Comparison of ENCODE assay signal across 8 cellular contexts in genomic region chr12:89225401-89225800, GRCh38.
DNase-seq lines count a peak whose midpoint lies in the region; ATAC-seq, FAIRE-seq and TF ChIP-seq lines count a peak whose summit lies in the region.

No MANE protein-coding gene starts in this region.

- H3K36me3 ChIP-seq in bronchial epithelial cell (ENCODE audit: control insufficient read depth, insufficient read depth, low read length) (no peaks in the 10 kb centered on the region), upper lobe of right lung (no peaks in the 10 kb centered on the region), MM.1S (replicated peaks; ENCODE audit: insufficient read depth, low read length) (no peaks in the 10 kb centered on the region)

- H3K79me2 ChIP-seq in MM.1S (ENCODE audit: low read length) = no peaks in the 10 kb centered on the region

- no peaks in the 10 kb centered on the region for H4K20me1 ChIP-seq in MM.1S (ENCODE audit: insufficient read depth, low read length)

- H3K4me1 ChIP-seq in upper lobe of right lung (peaks cover 11% of the 10 kb centered on the region), MM.1S (ENCODE audit: low read length) (peaks cover 6% of the 10 kb centered on the region; the same call in 1 of the 2 replicates)

- H2AFZ ChIP-seq in MM.1S (ENCODE audit: low read length) = no peak overlapping the region

- TF ChIP-seq CTCF in VCaP (conservative IDR thresholded peaks at IDR 0.05) (no peak), bronchial epithelial cell (IDR thresholded peaks at IDR 0.05; ENCODE audit: insufficient read depth, low read length, severe bottlenecking) (no peak), omental fat pad (IDR thresholded peaks at IDR 0.05) (no peak), upper lobe of right lung (IDR thresholded peaks at IDR 0.05) (no peak), MM.1S (IDR thresholded peaks at IDR 0.05; ENCODE audit: low read length) (no peak)

- DNase-seq in Daoy (ENCODE audit: low read depth) (peak; percentile 88), bronchial epithelial cell (ENCODE audit: low read depth) (peak; percentile 96), omental fat pad (ENCODE audit: low spot score) (no peak), upper lobe of right lung (peak; percentile 69), MM.1S (no peak)

- H3K27ac ChIP-seq in VCaP = peak overlapping the region; percentile 45
- H3K27ac ChIP-seq in upper lobe of right lung = peak overlapping the region; percentile 64
- no peak overlapping the region for H3K27ac ChIP-seq in MM.1S (ENCODE audit: low read length)

- peak; percentile 51 for ATAC-seq in HG03045 (IDR thresholded peaks at IDR 0.05; ENCODE audit: unreplicated experiment)
- peak; percentile 44 for ATAC-seq in omental fat pad (ENCODE audit: low FRiP score)
- ATAC-seq in upper lobe of right lung = peak; percentile 80
- no peak for ATAC-seq in HG03108 (IDR thresholded peaks at IDR 0.05; ENCODE audit: unreplicated experiment)

- H3K4me2 ChIP-seq in MM.1S (ENCODE audit: low read depth, low read length) = no peak overlapping the region

- H3F3A ChIP-seq in MM.1S (ENCODE audit: insufficient read depth, low read length) = no peaks in the 10 kb centered on the region

- no peaks in the 10 kb centered on the region for H3K27me3 ChIP-seq in bronchial epithelial cell (ENCODE audit: control insufficient read depth, insufficient read depth, low read length)
- no peaks in the 10 kb centered on the region for H3K27me3 ChIP-seq in upper lobe of right lung
- H3K27me3 ChIP-seq in MM.1S (replicated peaks; ENCODE audit: insufficient read depth, low read length) = no peaks in the 10 kb centered on the region

- intact Hi-C loops in upper lobe of right lung (cut with DNase I) = no loop called here

- no peak overlapping the region for H3K4me3 ChIP-seq in bronchial epithelial cell (ENCODE audit: low read depth, low read length)
- no peak overlapping the region for H3K4me3 ChIP-seq in upper lobe of right lung
- no peak overlapping the region for H3K4me3 ChIP-seq in MM.1S (ENCODE audit: low read length)

- H3K9me3 ChIP-seq in upper lobe of right lung (no peaks in the 10 kb centered on the region), MM.1S (replicated peaks; ENCODE audit: insufficient read depth, low read length) (no peaks in the 10 kb centered on the region)

- no peaks in the 10 kb centered on the region for H3K9me2 ChIP-seq in MM.1S (replicated peaks; ENCODE audit: insufficient read depth, low read length)

- FAIRE-seq in bronchial epithelial cell (lab: Jason Lieb, UNC) = peak; percentile 95

- H3K9ac ChIP-seq in MM.1S (ENCODE audit: low read length) = no peak overlapping the region

Comparison
In these comparisons a context has a peak if more than half of its experiments do, and no peak if none do; other contexts are left out.
1. DNase-seq: peak in Daoy (single experiment), bronchial epithelial cell (single experiment) and upper lobe of right lung (single experiment); none in omental fat pad (single experiment) and MM.1S (single experiment).